In genomic region chr10:74151879-74152722, GRCh38 we compare ENCODE assay signal across 9 cellular contexts. TPM values are rescaled to one million over a fixed set of nuclear protein-coding genes. Genes with fewer than 3 reads are reported as not detected.
DNase-seq lines count a peak whose midpoint lies in the region; ATAC-seq lines count a peak whose summit lies in the region.
"Had no signal": no experiment of that assay in that cellular context is flagged by ENCODE, and none has a peak within 500 bp of the region (broad histone marks: within the 10 kb centered on the region; RNA-seq: fewer than 3 reads in every experiment).

No MANE protein-coding gene starts in this region.

- peaks cover 7% of the 10 kb centered on the region for H3K36me3 Mint-ChIP-seq in stimulated activated memory B cell treated with anti-CD40 and anti-IgM and Interleukin-4, amounts not matched to agents 10 μg/mL and 1 μg/mL and 100 μg/mL, for 72 hours
- H3K36me3 Mint-ChIP-seq in activated T-cell treated with anti-CD3 and anti-CD28 coated beads, Interleukin-2, amount 50 U/mL, for 4 hours (ENCODE audit: insufficient read depth) = peaks cover 9% of the 10 kb centered on the region

- H3K4me1 Mint-ChIP-seq in stimulated activated memory B cell treated with anti-CD40 and anti-IgM and Interleukin-4, amounts not matched to agents 10 μg/mL and 1 μg/mL and 100 μg/mL, for 72 hours = peaks cover 52% of the 10 kb centered on the region
- peaks cover 41% of the 10 kb centered on the region for H3K4me1 Mint-ChIP-seq in activated T-cell treated with anti-CD3 and anti-CD28 coated beads, Interleukin-2, amount 50 U/mL, for 4 hours (ENCODE audit: low read depth)

- H3K27ac ChIP-seq in SJCRH30 = peak overlapping the region; percentile 98

- H3K9me3 ChIP-seq in SJCRH30 (replicated peaks) = no peaks in the 10 kb centered on the region

- H3K4me1 ChIP-seq in SJCRH30 = peaks cover 9% of the 10 kb centered on the region

- peak overlapping the region; percentile 43 for H3K4me3 Mint-ChIP-seq in stimulated activated memory B cell treated with anti-CD40 and anti-IgM and Interleukin-4, amounts not matched to agents 10 μg/mL and 1 μg/mL and 100 μg/mL, for 72 hours
- no peak overlapping the region for H3K4me3 Mint-ChIP-seq in activated T-cell treated with anti-CD3 and anti-CD28 coated beads, Interleukin-2, amount 50 U/mL, for 4 hours
- H3K4me3 Mint-ChIP-seq: activated T-helper 17 cell treated with anti-CD3 and anti-CD28 coated beads, Interleukin-2, amount 50 U/mL, for 72 hours had no signal

- H3K4me3 ChIP-seq in SJCRH30 (peak overlapping the region; percentile 75), iPS-11a (ENCODE audit: low read depth, low read length) (peak overlapping the region; percentile 99)

- no peaks in the 10 kb centered on the region for H3K27me3 ChIP-seq in SJCRH30

- H3K27ac Mint-ChIP-seq in stimulated activated memory B cell treated with anti-CD40 and anti-IgM and Interleukin-4, amounts not matched to agents 10 μg/mL and 1 μg/mL and 100 μg/mL, for 72 hours = no peak overlapping the region
- H3K27ac Mint-ChIP-seq: activated T-helper 17 cell treated with anti-CD3 and anti-CD28 coated beads, Interleukin-2, amount 50 U/mL, for 72 hours had no signal

- DNase-seq in NCI-H146 (lab: John Stamatoyannopoulos, UW) = peak; percentile 6
- DNase-seq in NCI-H146 treated with DMSO at 0.1 percent for 48 hours (lab: John Stamatoyannopoulos, UW; ENCODE audit: unreplicated experiment) = no peak
- DNase-seq in SJCRH30 = no peak
- no peak for DNase-seq in RPMI8226
- no peak for DNase-seq in activated T-cell treated with anti-CD3 and anti-CD28 coated beads, Interleukin-2, amount 50 U/mL, for 4 hours
- no peak for DNase-seq in NCI-H510A (lab: John Stamatoyannopoulos, UW)

- H3K27me3 Mint-ChIP-seq in stimulated activated memory B cell treated with anti-CD40 and anti-IgM and Interleukin-4, amounts not matched to agents 10 μg/mL and 1 μg/mL and 100 μg/mL, for 72 hours = no peaks in the 10 kb centered on the region
- no peaks in the 10 kb centered on the region for H3K27me3 Mint-ChIP-seq in activated T-cell treated with anti-CD3 and anti-CD28 coated beads, Interleukin-2, amount 50 U/mL, for 4 hours (ENCODE audit: low read depth)
- H3K27me3 Mint-ChIP-seq: activated T-helper 17 cell treated with anti-CD3 and anti-CD28 coated beads, Interleukin-2, amount 50 U/mL, for 72 hours had no signal

- no peak for ATAC-seq in stimulated activated memory B cell treated with anti-CD40 and anti-IgM and Interleukin-4, amounts not matched to agents 10 μg/mL and 1 μg/mL and 100 μg/mL, for 72 hours
- no peak for ATAC-seq in activated T-cell treated with anti-CD3 and anti-CD28 coated beads, Interleukin-2, amount 50 U/mL, for 4 hours

- H3K36me3 ChIP-seq in SJCRH30 = no peaks in the 10 kb centered on the region

- H3K9me3 Mint-ChIP-seq in stimulated activated memory B cell treated with anti-CD40 and anti-IgM and Interleukin-4, amounts not matched to agents 10 μg/mL and 1 μg/mL and 100 μg/mL, for 72 hours = no peaks in the 10 kb centered on the region
- H3K9me3 Mint-ChIP-seq in activated T-cell treated with anti-CD3 and anti-CD28 coated beads, Interleukin-2, amount 50 U/mL, for 4 hours = no peaks in the 10 kb centered on the region
- H3K9me3 Mint-ChIP-seq: activated T-helper 17 cell treated with anti-CD3 and anti-CD28 coated beads, Interleukin-2, amount 50 U/mL, for 72 hours had no signal

RNA-seq across cellular contexts. Expression of gene ADK, which starts 1.1 kb away (rescaled TPM):
- 42.7 and 48.6 TPM in 2 replicates for total RNA-seq in SJCRH30 (2014; rRNA removed; shearing (Covaris generic))
- total RNA-seq in activated T-cell treated with anti-CD3 and anti-CD28 coated beads, Interleukin-2, amount 50 U/mL, for 4 hours = 10 to 100 TPM; 49.7 to 56.8 (median 56.2) TPM

RNA-seq across cellular contexts. Expression of gene AP3M1, which starts 1.5 kb away (rescaled TPM):
- 42.1 and 43.1 TPM in 2 replicates for total RNA-seq in SJCRH30 (2014; rRNA removed; shearing (Covaris generic))
- total RNA-seq in activated T-cell treated with anti-CD3 and anti-CD28 coated beads, Interleukin-2, amount 50 U/mL, for 4 hours = 10 to 100 TPM; 49.8 to 56.7 (median 52.5) TPM
